ENCODE assay signal across 9 cellular contexts in genomic region chr2:39730685-39731302, GRCh38. TPM values are rescaled to one million over a fixed set of nuclear protein-coding genes. Genes with fewer than 3 reads are reported as not detected.
DNase-seq lines count a peak whose midpoint lies in the region; ATAC-seq and TF ChIP-seq lines count a peak whose summit lies in the region.
"Had no signal": no experiment of that assay in that cellular context is flagged by ENCODE, and none has a peak within 500 bp of the region (broad histone marks: within the 10 kb centered on the region; RNA-seq: fewer than 3 reads in every experiment).

No MANE protein-coding gene starts in this region.

- in situ Hi-C loops in astrocyte of the cerebellum (cut with HindIII; ENCODE audit: low sequenced_read_pairs): no loop called here

- H3K36me3 Mint-ChIP-seq in activated T-helper 1 cell treated with anti-CD3 and anti-CD28 coated beads, Interleukin-12 subunit alpha, Interleukin-12 subunit beta, Interleukin-2, Interleukin-4 antibody, amounts not matched to agents 30 ng/mL and 10 ng/mL and 1 ng/mL, durations not matched to agents 14 hours and 24 hours and 36 hours (ENCODE audit: low read depth): peaks cover 21% of the 10 kb centered on the region

- H3K9me3 ChIP-seq in right lobe of liver: no peaks in the 10 kb centered on the region

- H3K4me3 ChIP-seq in astrocyte of the cerebellum (ENCODE audit: low read depth, low read length) (no peak overlapping the region), right lobe of liver (no peak overlapping the region)

- H3K27me3 Mint-ChIP-seq in activated T-helper 1 cell treated with anti-CD3 and anti-CD28 coated beads, Interleukin-12 subunit alpha, Interleukin-12 subunit beta, Interleukin-2, Interleukin-4 antibody, amounts not matched to agents 30 ng/mL and 10 ng/mL and 1 ng/mL, durations not matched to agents 14 hours and 24 hours and 36 hours (ENCODE audit: insufficient read depth): peaks cover 2% of the 10 kb centered on the region
- H3K27me3 Mint-ChIP-seq: naive thymus-derived CD8-positive, alpha-beta T cell had no signal

- TF ChIP-seq CTCF in astrocyte of the cerebellum (IDR thresholded peaks at IDR 0.05; ENCODE audit: low read depth, low read length, missing control alignments): peak; percentile 59
- TF ChIP-seq CTCF in right lobe of liver (IDR thresholded peaks at IDR 0.05): peak; percentile 30 to 53 (median 44)

- DNase-seq in DMS114 treated with DMSO at 0.1 percent for 48 hours (lab: John Stamatoyannopoulos, UW; ENCODE audit: unreplicated experiment) (peak; percentile 12), MV-4-11 (lab: John Stamatoyannopoulos, UW) (peak; percentile 41), astrocyte of the cerebellum (ENCODE audit: low read depth) (no peak), right lobe of liver (no peak), GM19238 (ENCODE audit: insufficient read length, low spot score) (no peak), sciatic nerve (ENCODE audit: low spot score) (no peak)
- no peak for DNase-seq in activated T-helper 1 cell treated with anti-CD3 and anti-CD28 coated beads, Interleukin-12 subunit alpha, Interleukin-12 subunit beta, Interleukin-2, Interleukin-4 antibody, amounts not matched to agents 30 ng/mL and 10 ng/mL and 1 ng/mL, durations not matched to agents 14 hours and 24 hours and 36 hours (ENCODE audit: low spot score)

- peaks cover 3% of the 10 kb centered on the region for H3K9me3 Mint-ChIP-seq in activated T-helper 1 cell treated with anti-CD3 and anti-CD28 coated beads, Interleukin-12 subunit alpha, Interleukin-12 subunit beta, Interleukin-2, Interleukin-4 antibody, amounts not matched to agents 30 ng/mL and 10 ng/mL and 1 ng/mL, durations not matched to agents 14 hours and 24 hours and 36 hours

- TF ChIP-seq POLR2A in right lobe of liver (IDR thresholded peaks at IDR 0.05): no peak

- no peaks in the 10 kb centered on the region for H3K27me3 ChIP-seq in right lobe of liver

- no peaks in the 10 kb centered on the region for H3K4me1 ChIP-seq in right lobe of liver

- peak; percentile 51 for ATAC-seq in GM19438 (IDR thresholded peaks at IDR 0.05; ENCODE audit: low read depth, unreplicated experiment)
- ATAC-seq in right lobe of liver: peak; percentile 46 to 67 (median 58)
- no peak for ATAC-seq in sciatic nerve
- ATAC-seq: naive thymus-derived CD8-positive, alpha-beta T cell had no signal

- no peak overlapping the region for H3K4me3 Mint-ChIP-seq in activated T-helper 1 cell treated with anti-CD3 and anti-CD28 coated beads, Interleukin-12 subunit alpha, Interleukin-12 subunit beta, Interleukin-2, Interleukin-4 antibody, amounts not matched to agents 30 ng/mL and 10 ng/mL and 1 ng/mL, durations not matched to agents 14 hours and 24 hours and 36 hours
- H3K4me3 Mint-ChIP-seq: naive thymus-derived CD8-positive, alpha-beta T cell had no signal

- WGBS in right lobe of liver (ENCODE audit: insufficient coverage, low coverage, low lambda C conversion rate, missing lambda C conversion rate): 90% methylated on average over 2 of the region's 2 CpGs

- H3K36me3 ChIP-seq in right lobe of liver: no peaks in the 10 kb centered on the region

- intact Hi-C loops in right lobe of liver (cut with DNase I) (no loop called here), sciatic nerve (cut with DNase I) (no loop called here)
- intact Hi-C loops in activated T-helper 1 cell treated with anti-CD3 and anti-CD28 coated beads, Interleukin-12 subunit alpha, Interleukin-12 subunit beta, Interleukin-2, Interleukin-4 antibody, amounts not matched to agents 30 ng/mL and 10 ng/mL and 1 ng/mL, durations not matched to agents 14 hours and 24 hours and 36 hours (cut with micrococcal nuclease): loop anchor here (1.0 to 10.0 kb wide), 5 partner anchors 218 to 676 kb away; partner anchors contain the start of gene MAP4K3

- no peak overlapping the region for H3K27ac ChIP-seq in right lobe of liver

- no peak overlapping the region for H3K27ac Mint-ChIP-seq in activated T-helper 1 cell treated with anti-CD3 and anti-CD28 coated beads, Interleukin-12 subunit alpha, Interleukin-12 subunit beta, Interleukin-2, Interleukin-4 antibody, amounts not matched to agents 30 ng/mL and 10 ng/mL and 1 ng/mL, durations not matched to agents 14 hours and 24 hours and 36 hours
- H3K27ac Mint-ChIP-seq: naive thymus-derived CD8-positive, alpha-beta T cell had no signal

- peaks cover 10% of the 10 kb centered on the region for H3K4me1 Mint-ChIP-seq in activated T-helper 1 cell treated with anti-CD3 and anti-CD28 coated beads, Interleukin-12 subunit alpha, Interleukin-12 subunit beta, Interleukin-2, Interleukin-4 antibody, amounts not matched to agents 30 ng/mL and 10 ng/mL and 1 ng/mL, durations not matched to agents 14 hours and 24 hours and 36 hours (ENCODE audit: low read depth)

RNA-seq across cellular contexts. Expression of gene THUMPD2, which starts 48.3 kb away (rescaled TPM):
- total RNA-seq in right lobe of liver (1 to 10 TPM; 1.6 to 4.3 (median 3.4) TPM), sciatic nerve (17.8 TPM)
- 21.2 and 21.6 TPM in 2 replicates for total RNA-seq in activated T-helper 1 cell treated with anti-CD3 and anti-CD28 coated beads, Interleukin-12 subunit alpha, Interleukin-12 subunit beta, Interleukin-2, Interleukin-4 antibody, amounts not matched to agents 30 ng/mL and 10 ng/mL and 1 ng/mL, durations not matched to agents 14 hours and 24 hours and 36 hours

Comparison
In these comparisons a context has a peak if more than half of its experiments do, and no peak if none do; other contexts are left out.
1. DNase-seq: peak in DMS114 treated with DMSO at 0.1 percent for 48 hours (single experiment) and MV-4-11 (single experiment); none in astrocyte of the cerebellum (single experiment), right lobe of liver (0 of 3), GM19238 (single experiment), activated T-helper 1 cell treated with anti-CD3 and anti-CD28 coated beads, Interleukin-12 subunit alpha, Interleukin-12 subunit beta, Interleukin-2, Interleukin-4 antibody, amounts not matched to agents 30 ng/mL and 10 ng/mL and 1 ng/mL, durations not matched to agents 14 hours and 24 hours and 36 hours (single experiment) and sciatic nerve (single experiment).